35 cellular contexts compared by ENCODE assay signal in genomic region chr12:74663958-74664357, GRCh38.
"Had no signal": no experiment of that assay in that cellular context is flagged by ENCODE, and none has a peak within 500 bp of the region (broad histone marks: within the 10 kb centered on the region; RNA-seq: fewer than 3 reads in every experiment).

No MANE protein-coding gene starts in this region.

- H3K27me3 ChIP-seq: adrenal gland, body of pancreas, brain microvascular endothelial cell, breast epithelium had no signal

- H3K9me3 ChIP-seq: adrenal gland, body of pancreas, breast epithelium had no signal

- H3K9me3 Mint-ChIP-seq: activated B cell treated with CpG ODN at 0.5 μM for 24 hours; activated CD4-positive, alpha-beta memory T cell treated with anti-CD3 and anti-CD28 coated beads for 36 hours; activated CD4-positive, alpha-beta T cell treated with anti-CD3 and anti-CD28 coated beads, Interleukin-2, amount 10 ng/mL, durations not matched to agents 24 days and 14 days; activated naive CD4-positive, alpha-beta T cell treated with anti-CD3 and anti-CD28 coated beads for 36 hours; activated naive CD4-positive, alpha-beta T cell treated with anti-CD3 and anti-CD28 coated beads, Interleukin-2, amount 50 U/mL, for 72 hours; activated naive CD8-positive, alpha-beta T cell treated with anti-CD3 and anti-CD28 coated beads for 36 hours; activated T-cell treated with anti-CD3 and anti-CD28 coated beads, Interleukin-2, amount 50 U/mL, for 24 hours; activated T-helper 2 cell treated with anti-CD3 and anti-CD28 coated beads, Interferon-gamma antibody, Interleukin-2, Interleukin-4, amounts not matched to agents 10 μg/mL and 5 μg/mL and 100 μg/mL, durations not matched to agents 14 hours and 24 hours and 36 hours; T-helper 1 cell treated with Interleukin-12 subunit alpha and Interleukin-12 subunit beta and Interleukin-4 antibody, amounts not matched to agents 30 μg/mL and 1 μg/mL, for 36 hours; T-helper 2 cell treated with Interferon-gamma antibody and Interleukin-4, amounts not matched to agents 5 μg/mL and 100 μg/mL, for 36 hours had no signal

- H3K27ac Mint-ChIP-seq: activated B cell treated with CpG ODN at 0.5 μM for 24 hours; activated CD4-positive, alpha-beta memory T cell treated with anti-CD3 and anti-CD28 coated beads for 36 hours; activated CD4-positive, alpha-beta T cell treated with anti-CD3 and anti-CD28 coated beads, Interleukin-2, amount 10 ng/mL, durations not matched to agents 24 days and 14 days; activated CD8-positive, alpha-beta memory T cell treated with anti-CD3 and anti-CD28 coated beads, Interleukin-2, amount 10 ng/mL, durations not matched to agents 7 days and 5 days; activated CD8-positive, alpha-beta T cell treated with anti-CD3 and anti-CD28 coated beads, Interleukin-2, amount 10 ng/mL, durations not matched to agents 7 days and 5 days; activated naive CD4-positive, alpha-beta T cell treated with anti-CD3 and anti-CD28 coated beads for 36 hours; activated naive CD4-positive, alpha-beta T cell treated with anti-CD3 and anti-CD28 coated beads, Interleukin-2, amount 50 U/mL, for 72 hours; activated naive CD8-positive, alpha-beta T cell treated with anti-CD3 and anti-CD28 coated beads for 36 hours; activated T-cell treated with anti-CD3 and anti-CD28 coated beads, Interleukin-2, amount 50 U/mL, for 24 hours; activated T-helper 2 cell treated with anti-CD3 and anti-CD28 coated beads, Interferon-gamma antibody, Interleukin-2, Interleukin-4, amounts not matched to agents 10 μg/mL and 5 μg/mL and 100 μg/mL, durations not matched to agents 14 hours and 24 hours and 36 hours; T-helper 1 cell treated with Interleukin-12 subunit alpha and Interleukin-12 subunit beta and Interleukin-4 antibody, amounts not matched to agents 30 μg/mL and 1 μg/mL, for 36 hours; T-helper 2 cell treated with Interferon-gamma antibody and Interleukin-4, amounts not matched to agents 5 μg/mL and 100 μg/mL, for 36 hours had no signal

- DNase-seq: activated B cell treated with CpG ODN at 0.5 μM for 24 hours; activated CD4-positive, alpha-beta memory T cell treated with anti-CD3 and anti-CD28 coated beads for 36 hours; activated CD4-positive, alpha-beta T cell treated with anti-CD3 and anti-CD28 coated beads for 4 hours; activated CD4-positive, alpha-beta T cell treated with anti-CD3 and anti-CD28 coated beads, Interleukin-2, amount 10 ng/mL, durations not matched to agents 24 days and 14 days; activated CD4-positive, alpha-beta T cell treated with anti-CD3 and anti-CD28 coated beads, Interleukin-2, amount 50 U/mL, for 1 hour; activated CD4-positive, alpha-beta T cell treated with anti-CD3 and anti-CD28 coated beads, Interleukin-2, amount 50 U/mL, for 4 hours; activated CD4-positive, CD25-positive, alpha-beta regulatory T cell treated with anti-CD3 and anti-CD28 coated beads, Interleukin-2, amount 50 U/mL, for 72 hours; activated CD8-positive, alpha-beta memory T cell treated with anti-CD3 and anti-CD28 coated beads for 24 hours; activated CD8-positive, alpha-beta memory T cell treated with anti-CD3 and anti-CD28 coated beads, Interleukin-2, amount 10 ng/mL, durations not matched to agents 7 days and 5 days; activated CD8-positive, alpha-beta memory T cell treated with anti-CD3 and anti-CD28 coated beads, Interleukin-2, amount 50 U/mL, for 48 hours; activated CD8-positive, alpha-beta T cell treated with anti-CD3 and anti-CD28 coated beads, Interleukin-2, amount 10 ng/mL, durations not matched to agents 7 days and 5 days; activated effector memory CD4-positive, alpha-beta T cell treated with Interleukin-2 at 50 U/mL for 16 hours; activated gamma-delta T cell treated with Interleukin-2 at 50 U/mL for 16 hours; activated naive CD4-positive, alpha-beta T cell; activated naive CD4-positive, alpha-beta T cell treated with anti-CD3 and anti-CD28 coated beads for 36 hours; activated naive CD4-positive, alpha-beta T cell treated with anti-CD3 and anti-CD28 coated beads, Interleukin-2, amount 50 U/mL, for 16 hours; activated naive CD8-positive, alpha-beta T cell treated with anti-CD3 and anti-CD28 coated beads for 36 hours; activated T-cell treated with anti-CD3 and anti-CD28 coated beads, Interleukin-2, amount 50 U/mL, for 24 hours; activated T-cell treated with anti-CD3 and anti-CD28 coated beads, Interleukin-2, amount 50 U/mL, for 48 hours; adrenal gland; amniotic stem cell; body of pancreas; brain microvascular endothelial cell; central memory CD4-positive, alpha-beta T cell; T-helper 1 cell; T-helper 2 cell; T-helper 9 cell had no signal

- H3K27ac ChIP-seq: adrenal gland, body of pancreas, brain microvascular endothelial cell, breast epithelium, VCaP had no signal

- FAIRE-seq: astrocyte, TTC549 had no signal

- H3K27me3 Mint-ChIP-seq: activated B cell treated with CpG ODN at 0.5 μM for 24 hours; activated CD4-positive, alpha-beta T cell treated with anti-CD3 and anti-CD28 coated beads, Interleukin-2, amount 10 ng/mL, durations not matched to agents 24 days and 14 days; activated CD8-positive, alpha-beta memory T cell treated with anti-CD3 and anti-CD28 coated beads, Interleukin-2, amount 10 ng/mL, durations not matched to agents 7 days and 5 days had no signal

- H3K4me3 ChIP-seq: adrenal gland, body of pancreas, breast epithelium had no signal

- H3K36me3 Mint-ChIP-seq: activated CD4-positive, alpha-beta memory T cell treated with anti-CD3 and anti-CD28 coated beads for 36 hours; activated CD8-positive, alpha-beta memory T cell treated with anti-CD3 and anti-CD28 coated beads, Interleukin-2, amount 10 ng/mL, durations not matched to agents 7 days and 5 days; activated naive CD4-positive, alpha-beta T cell treated with anti-CD3 and anti-CD28 coated beads, Interleukin-2, amount 50 U/mL, for 72 hours; activated naive CD8-positive, alpha-beta T cell treated with anti-CD3 and anti-CD28 coated beads for 36 hours had no signal

- H3K4me1 Mint-ChIP-seq: activated B cell treated with CpG ODN at 0.5 μM for 24 hours; activated CD4-positive, alpha-beta T cell treated with anti-CD3 and anti-CD28 coated beads, Interleukin-2, amount 10 ng/mL, durations not matched to agents 24 days and 14 days; activated CD8-positive, alpha-beta memory T cell treated with anti-CD3 and anti-CD28 coated beads, Interleukin-2, amount 10 ng/mL, durations not matched to agents 7 days and 5 days; activated naive CD8-positive, alpha-beta T cell treated with anti-CD3 and anti-CD28 coated beads for 36 hours had no signal

- H3K4me1 ChIP-seq: adrenal gland, body of pancreas, breast epithelium had no signal

- ATAC-seq: activated CD8-positive, alpha-beta memory T cell treated with anti-CD3 and anti-CD28 coated beads, Interleukin-2, amount 10 ng/mL, durations not matched to agents 7 days and 5 days; activated CD8-positive, alpha-beta T cell treated with anti-CD3 and anti-CD28 coated beads, Interleukin-2, amount 10 ng/mL, durations not matched to agents 7 days and 5 days; activated naive CD4-positive, alpha-beta T cell treated with anti-CD3 and anti-CD28 coated beads, Interleukin-2, amount 50 U/mL, for 72 hours; body of pancreas had no signal

- H3K36me3 ChIP-seq: adrenal gland, brain microvascular endothelial cell, breast epithelium had no signal

- H3K4me3 Mint-ChIP-seq: activated B cell treated with CpG ODN at 0.5 μM for 24 hours; activated CD4-positive, alpha-beta memory T cell treated with anti-CD3 and anti-CD28 coated beads for 36 hours; activated CD4-positive, alpha-beta T cell treated with anti-CD3 and anti-CD28 coated beads, Interleukin-2, amount 10 ng/mL, durations not matched to agents 24 days and 14 days; activated CD8-positive, alpha-beta memory T cell treated with anti-CD3 and anti-CD28 coated beads, Interleukin-2, amount 10 ng/mL, durations not matched to agents 7 days and 5 days; activated CD8-positive, alpha-beta T cell treated with anti-CD3 and anti-CD28 coated beads, Interleukin-2, amount 10 ng/mL, durations not matched to agents 7 days and 5 days; activated naive CD4-positive, alpha-beta T cell treated with anti-CD3 and anti-CD28 coated beads for 36 hours; activated naive CD8-positive, alpha-beta T cell treated with anti-CD3 and anti-CD28 coated beads for 36 hours; activated T-cell treated with anti-CD3 and anti-CD28 coated beads, Interleukin-2, amount 50 U/mL, for 24 hours; T-helper 1 cell treated with Interleukin-12 subunit alpha and Interleukin-12 subunit beta and Interleukin-4 antibody, amounts not matched to agents 30 μg/mL and 1 μg/mL, for 36 hours; T-helper 2 cell treated with Interferon-gamma antibody and Interleukin-4, amounts not matched to agents 5 μg/mL and 100 μg/mL, for 36 hours had no signal
